ENCODE assay signal across 8 cellular contexts in the genomic region with DNA sequence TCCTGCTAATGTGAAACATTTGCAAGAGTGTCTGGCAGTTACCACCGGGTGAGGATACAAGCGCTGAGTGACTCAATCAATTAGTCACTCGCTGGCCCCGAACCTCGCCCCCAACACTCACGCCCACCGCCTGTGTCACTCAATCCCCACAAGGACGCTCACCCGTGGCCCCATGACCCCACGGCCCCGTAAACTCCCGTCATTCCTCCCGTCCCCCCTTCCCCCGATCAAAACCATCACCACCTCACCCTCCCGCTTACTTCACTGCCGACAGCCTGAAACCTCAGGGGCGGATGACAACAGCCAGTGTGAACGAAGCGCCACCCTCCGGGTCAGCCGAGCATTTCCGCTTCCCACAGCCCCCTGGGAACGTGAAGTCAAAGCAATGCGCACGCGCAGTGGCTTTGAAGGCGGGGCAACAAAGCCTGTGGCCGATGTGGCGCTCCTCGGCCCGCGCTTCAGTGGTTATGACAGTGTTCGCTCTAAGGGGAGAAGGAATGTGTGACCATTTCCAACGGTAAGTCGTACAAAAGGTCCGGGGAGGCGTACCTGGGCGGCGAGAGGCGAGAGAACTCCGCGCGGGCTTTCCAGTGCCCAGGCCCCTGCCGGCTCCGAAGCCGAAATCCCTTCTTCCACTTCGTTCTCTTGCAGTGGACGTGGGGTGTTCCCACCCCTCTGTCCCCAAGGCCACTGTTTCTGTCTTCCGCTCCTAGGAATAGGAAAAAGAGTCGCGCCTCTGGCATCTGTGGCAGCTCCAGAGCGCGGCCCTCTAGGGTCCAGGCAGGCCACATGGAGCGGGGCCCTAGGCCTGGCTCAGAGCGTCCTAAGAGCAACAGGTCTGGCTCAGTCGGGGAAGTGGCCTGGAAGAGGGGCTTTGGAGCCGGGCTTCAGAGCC. TPM values are rescaled to one million over a fixed set of nuclear protein-coding genes. Genes with fewer than 3 reads are reported as not detected.
A peak's percentile ranks its signal among the peaks of the same experiment; 100 is the strongest.
DNase-seq lines count a peak whose midpoint lies in the region; ATAC-seq, FAIRE-seq and TF ChIP-seq lines count a peak whose summit lies in the region.

A gene (minus strand): TSS at position 311 of the 895 bp plus-strand sequence. CDS start 3,334 bp downstream, outside the sequence.

- peaks cover 0 to 7% (median 0%) of the 10 kb centered on the region in 11 experiments; a peak in 3 of 22 replicates for H4K20me1 ChIP-seq in BLaER1 treated with 17β-estradiol and CSF1 and Interleukin-3, amounts not matched to agents 10 nM and 100 nM

- TF ChIP-seq CTCF in left lung (IDR thresholded peaks at IDR 0.05): peak in 1 of 2 donors; percentile 13

- DNase-seq in GM19239 (ENCODE audit: insufficient read length, low spot score): peak; percentile 59
- DNase-seq in NCI-H524 (lab: John Stamatoyannopoulos, UW): peak; percentile 92 to 94
- peak; percentile 95 for DNase-seq in activated CD4-positive, alpha-beta T cell treated with anti-CD3 and anti-CD28 coated beads for 48 hours
- peak; percentile 85 for DNase-seq in dedifferentiated amniotic fluid mesenchymal stem cell (ENCODE audit: extremely low spot score)
- peak; percentile 92 to 97 for DNase-seq in left lung
- peak; percentile 91 for DNase-seq in stimulated activated CD4-positive, alpha-beta T cell treated with anti-CD3 and anti-CD28 coated beads, Interleukin-2, amount 100 ng/mL, for 4 hours (ENCODE audit: low read depth)

- no peaks in the 10 kb centered on the region for H3K27me3 ChIP-seq in BLaER1 treated with 17β-estradiol and CSF1 and Interleukin-3, amounts not matched to agents 10 nM and 100 nM
- no peaks in the 10 kb centered on the region for H3K27me3 ChIP-seq in left lung

- H3K9me3 ChIP-seq in BLaER1 treated with 17β-estradiol and CSF1 and Interleukin-3, amounts not matched to agents 10 nM and 100 nM (replicated peaks in 1 of 11): peaks cover 0 to 16% (median 9%) of the 10 kb centered on the region in 11 experiments; a peak in 10 of 22 replicates
- no peaks in the 10 kb centered on the region for H3K9me3 ChIP-seq in left lung

- ATAC-seq in HG03442 (IDR thresholded peaks at IDR 0.05; ENCODE audit: unreplicated experiment) (peak; percentile 85), left lung (peak; percentile 96)

- H3K36me3 ChIP-seq in BLaER1 treated with 17β-estradiol and CSF1 and Interleukin-3, amounts not matched to agents 10 nM and 100 nM: peaks cover 0 to 16% (median 5%) of the 10 kb centered on the region in 11 experiments; a peak in 10 of 22 replicates
- H3K36me3 ChIP-seq in left lung: no peaks in the 10 kb centered on the region

- H3K9ac ChIP-seq in BLaER1 treated with 17β-estradiol and CSF1 and Interleukin-3, amounts not matched to agents 10 nM and 100 nM: peak within 1 kb of the TSS; percentile 80 to 95 (median 88)

- peak within 1 kb of the TSS; percentile 64 to 84 (median 78) for H3K4me3 ChIP-seq in BLaER1 treated with 17β-estradiol and CSF1 and Interleukin-3, amounts not matched to agents 10 nM and 100 nM
- H3K4me3 ChIP-seq in left lung: peak within 1 kb of the TSS; percentile 30 to 70

- peaks cover 26 to 43% (median 33%) of the 10 kb centered on the region in 10 experiments for H3K4me1 ChIP-seq in BLaER1 treated with 17β-estradiol and CSF1 and Interleukin-3, amounts not matched to agents 10 nM and 100 nM
- H3K4me1 ChIP-seq in left lung: peaks cover 0 to 24% of the 10 kb centered on the region in 2 donors

- intact Hi-C loops in left lung (cut with DNase I): no loop called here

- peak; percentile 96 for FAIRE-seq in GM19239 (lab: Jason Lieb, UNC)

- peak within 1 kb of the TSS; percentile 67 to 94 (median 87) for H3K27ac ChIP-seq in BLaER1 treated with 17β-estradiol and CSF1 and Interleukin-3, amounts not matched to agents 10 nM and 100 nM
- H3K27ac ChIP-seq in left lung: peak within 1 kb of the TSS; percentile 41 to 74

- peak within 1 kb of the TSS; percentile 71 to 82 (median 76) for H3K4me2 ChIP-seq in BLaER1 treated with 17β-estradiol and CSF1 and Interleukin-3, amounts not matched to agents 10 nM and 100 nM

RNA-seq across cellular contexts. Expression of the gene that starts here (rescaled TPM):
- total RNA-seq in left lung: 1 to 10 TPM; 4.1 to 5.0 TPM

Comparison
In these comparisons a context has a peak if more than half of its experiments do, and no peak if none do; other contexts are left out.
1. Peak in every context shown above with its lines: DNase-seq, ATAC-seq, H3K4me3 ChIP-seq and H3K27ac ChIP-seq.